17 cellular contexts compared by ENCODE assay signal in genomic region chr7:70505886-70506285, GRCh38.
DNase-seq lines count a peak whose midpoint lies in the region; ATAC-seq, FAIRE-seq and TF ChIP-seq lines count a peak whose summit lies in the region.
"Had no signal": no experiment of that assay in that cellular context is flagged by ENCODE, and none has a peak within 500 bp of the region (broad histone marks: within the 10 kb centered on the region; RNA-seq: fewer than 3 reads in every experiment).

No MANE protein-coding gene starts in this region.

- TF ChIP-seq CTCF in glutamatergic neuron (IDR thresholded peaks at IDR 0.05; ENCODE audit: partially characterized antibody, unreplicated experiment) = no peak

- no peaks in the 10 kb centered on the region for H3K36me3 Mint-ChIP-seq in glutamatergic neuron (ENCODE audit: unreplicated experiment)
- H3K36me3 Mint-ChIP-seq: CD4-positive, CD25-positive, alpha-beta regulatory T cell had no signal

- ATAC-seq in HG02588 (IDR thresholded peaks at IDR 0.05; ENCODE audit: unreplicated experiment) (no peak), GM21381 (IDR thresholded peaks at IDR 0.05; ENCODE audit: unreplicated experiment) (no peak)

- peak overlapping the region; percentile 71 for H3K27ac Mint-ChIP-seq in glutamatergic neuron (ENCODE audit: unreplicated experiment)
- H3K27ac Mint-ChIP-seq: CD4-positive, CD25-positive, alpha-beta regulatory T cell had no signal

- no peaks in the 10 kb centered on the region for H3K27me3 ChIP-seq in small intestine (ENCODE audit: control insufficient read depth in 2 of 2, insufficient read depth in 2 of 2, low read length in 2 of 2)
- H3K27me3 ChIP-seq: BLaER1 treated with 17β-estradiol and CSF1 and Interleukin-3, amounts not matched to agents 10 nM and 100 nM had no signal

- DNase-seq in NCI-H1436 (lab: John Stamatoyannopoulos, UW) (peak; percentile 7), NCI-H1436 treated with DMSO at 0.1 percent for 48 hours (lab: John Stamatoyannopoulos, UW) (no peak), NCI-H2171 (lab: John Stamatoyannopoulos, UW) (peak; percentile 78), glutamatergic neuron (no peak), small intestine (peak; percentile 7), NOMO-1 treated with dmso at 0.1 percent for 144 hours (lab: John Stamatoyannopoulos, UW; ENCODE audit: unreplicated experiment) (no peak)
- DNase-seq: 8988T; AML-193; CD4-positive, CD25-positive, alpha-beta regulatory T cell; EL; GOT3 had no signal

- peaks cover 9% of the 10 kb centered on the region for H3K9me3 Mint-ChIP-seq in glutamatergic neuron (ENCODE audit: unreplicated experiment)
- H3K9me3 Mint-ChIP-seq: H9 had no signal

- WGBS in small intestine, 3 donors = 62 to 84% (median 77%) methylated on average over 9 of the region's 9 CpGs

- H3K27me3 Mint-ChIP-seq in glutamatergic neuron (ENCODE audit: unreplicated experiment) = peaks cover 4% of the 10 kb centered on the region
- H3K27me3 Mint-ChIP-seq: CD4-positive, CD25-positive, alpha-beta regulatory T cell had no signal

- peaks cover 42% of the 10 kb centered on the region for H3K4me1 Mint-ChIP-seq in glutamatergic neuron (ENCODE audit: low read depth, unreplicated experiment)
- H3K4me1 Mint-ChIP-seq: CD4-positive, CD25-positive, alpha-beta regulatory T cell had no signal

- H3K36me3 ChIP-seq in small intestine (ENCODE audit: control insufficient read depth in 2 of 2, insufficient read depth in 2 of 2, low read length in 2 of 2) = no peaks in the 10 kb centered on the region

- no peak overlapping the region for H3K4me3 ChIP-seq in small intestine (ENCODE audit: low read depth in 1 of 2, low read length in 2 of 2)
- H3K4me3 ChIP-seq: BLaER1 treated with 17β-estradiol and CSF1 and Interleukin-3, amounts not matched to agents 10 nM and 100 nM had no signal

- no peaks in the 10 kb centered on the region for H3K9me3 ChIP-seq in small intestine (ENCODE audit: control insufficient read depth, low read depth)
- H3K9me3 ChIP-seq: BLaER1 treated with 17β-estradiol and CSF1 and Interleukin-3, amounts not matched to agents 10 nM and 100 nM had no signal

- H3K4me1 ChIP-seq in small intestine (ENCODE audit: control insufficient read depth in 2 of 2, insufficient read depth in 1 of 2, low read depth in 1 of 2, low read length in 1 of 2) = no peaks in the 10 kb centered on the region

- peak overlapping the region; percentile 4 for H3K4me3 Mint-ChIP-seq in glutamatergic neuron (ENCODE audit: unreplicated experiment)
- H3K4me3 Mint-ChIP-seq: CD4-positive, CD25-positive, alpha-beta regulatory T cell; H9 had no signal

- FAIRE-seq in small intestine (lab: Jason Lieb, UNC) = no peak
- FAIRE-seq: G401.6, GM12891 had no signal

- no peak overlapping the region for H3K27ac ChIP-seq in small intestine (ENCODE audit: low read depth in 1 of 2, low read length in 1 of 2)
- H3K27ac ChIP-seq: BLaER1 treated with 17β-estradiol and CSF1 and Interleukin-3, amounts not matched to agents 10 nM and 100 nM had no signal

Comparison
In these comparisons a context has a peak if more than half of its experiments do, and no peak if none do; other contexts are left out.
1. DNase-seq: peak in NCI-H1436 (single experiment), NCI-H2171 (single experiment) and small intestine (single experiment); none in NCI-H1436 treated with DMSO at 0.1 percent for 48 hours (single experiment), glutamatergic neuron (single experiment) and NOMO-1 treated with dmso at 0.1 percent for 144 hours (single experiment).